8 cellular contexts compared by ENCODE assay signal in genomic region chr6:53349209-53349693, GRCh38. TPM values are rescaled to one million over a fixed set of nuclear protein-coding genes. Genes with fewer than 3 reads are reported as not detected.
DNase-seq lines count a peak whose midpoint lies in the region; ATAC-seq and TF ChIP-seq lines count a peak whose summit lies in the region.

No MANE protein-coding gene starts in this region.

- intact Hi-C loops in left ventricle myocardium inferior (cut with micrococcal nuclease), result loop anchor here (5.0 to 10.0 kb wide), 2 partner anchors 47 to 136 kb away; no protein-coding TSS in a partner anchor
- intact Hi-C loops in Right ventricle myocardium inferior (cut with DNase I), result loop anchor here (2.0 to 10.0 kb wide), 3 partner anchors 48 to 177 kb away; no protein-coding TSS in a partner anchor

- H3K27ac ChIP-seq in left ventricle myocardium inferior (replicated peaks), result peak overlapping the region; percentile 98

- peaks cover 37% of the 10 kb centered on the region for H3K4me1 ChIP-seq in left ventricle myocardium inferior

- peaks cover 11% of the 10 kb centered on the region for H3K36me3 Mint-ChIP-seq in brain
- H3K36me3 Mint-ChIP-seq in mesothelial cell of epicardium, result peaks cover 3% of the 10 kb centered on the region

- DNase-seq in left ventricle myocardium inferior (no peak), Right ventricle myocardium inferior (ENCODE audit: missing footprints) (no peak), mesothelial cell of epicardium (ENCODE audit: low spot score in 2 of 2, unreplicated experiment in 2 of 2) (no peak), D341Med (ENCODE audit: low spot score) (no peak), DMS153 treated with DMSO at 0.1 percent for 48 hours (lab: John Stamatoyannopoulos, UW; ENCODE audit: unreplicated experiment) (no peak), left lobe of liver (ENCODE audit: low spot score) (no peak)

- no peaks in the 10 kb centered on the region for H3K27me3 ChIP-seq in left ventricle myocardium inferior (ENCODE audit: low read depth)

- peak overlapping the region; percentile 99 for H3K4me3 ChIP-seq in left ventricle myocardium inferior

- H3K36me3 ChIP-seq in left ventricle myocardium inferior, result peaks cover 4% of the 10 kb centered on the region

- H3K9me3 Mint-ChIP-seq in brain (peaks cover 0 to 6% (median 2%) of the 10 kb centered on the region in 5 experiments), mesothelial cell of epicardium (no peaks in the 10 kb centered on the region)

- H3K4me3 Mint-ChIP-seq in brain (peak overlapping the region; percentile 90 to 97 (median 95)), mesothelial cell of epicardium (peak overlapping the region; percentile 84)

- no peaks in the 10 kb centered on the region for H3K9me3 ChIP-seq in left ventricle myocardium inferior (replicated peaks)

- ATAC-seq in Right ventricle myocardium inferior (no peak), GM21723 (IDR thresholded peaks at IDR 0.05; ENCODE audit: unreplicated experiment) (no peak), left lobe of liver (no peak)

- peak overlapping the region; percentile 89 to 99 (median 97) for H3K27ac Mint-ChIP-seq in brain
- peak overlapping the region; percentile 99 for H3K27ac Mint-ChIP-seq in mesothelial cell of epicardium

- TF ChIP-seq CTCF in left ventricle myocardium inferior (IDR thresholded peaks at IDR 0.05; ENCODE audit: borderline replicate concordance) (no peak), brain (conservative IDR thresholded peaks at IDR 0.05) (no peak), mesothelial cell of epicardium (IDR thresholded peaks at IDR 0.05; ENCODE audit: unreplicated experiment) (no peak)

- H3K4me1 Mint-ChIP-seq in brain (peaks cover 35% of the 10 kb centered on the region), mesothelial cell of epicardium (peaks cover 16% of the 10 kb centered on the region)

- H3K27me3 Mint-ChIP-seq in brain (peaks cover 55% of the 10 kb centered on the region), mesothelial cell of epicardium (ENCODE audit: low read depth) (no peaks in the 10 kb centered on the region)

RNA-seq across cellular contexts. Expression of gene ELOVL5, which starts 0.5 kb away (rescaled TPM):
- total RNA-seq in left ventricle myocardium inferior (19.0 TPM), Right ventricle myocardium inferior (28.0 TPM), mesothelial cell of epicardium (109 to 113 TPM (median 110 TPM) in 3 replicates), left lobe of liver (54.4 TPM)
- polyA plus RNA-seq in brain (ENCODE audit: insufficient read depth, low read depth, low replicate concordance), result 89.3 TPM
